ENCODE assay signal across 8 cellular contexts in the genomic region with DNA sequence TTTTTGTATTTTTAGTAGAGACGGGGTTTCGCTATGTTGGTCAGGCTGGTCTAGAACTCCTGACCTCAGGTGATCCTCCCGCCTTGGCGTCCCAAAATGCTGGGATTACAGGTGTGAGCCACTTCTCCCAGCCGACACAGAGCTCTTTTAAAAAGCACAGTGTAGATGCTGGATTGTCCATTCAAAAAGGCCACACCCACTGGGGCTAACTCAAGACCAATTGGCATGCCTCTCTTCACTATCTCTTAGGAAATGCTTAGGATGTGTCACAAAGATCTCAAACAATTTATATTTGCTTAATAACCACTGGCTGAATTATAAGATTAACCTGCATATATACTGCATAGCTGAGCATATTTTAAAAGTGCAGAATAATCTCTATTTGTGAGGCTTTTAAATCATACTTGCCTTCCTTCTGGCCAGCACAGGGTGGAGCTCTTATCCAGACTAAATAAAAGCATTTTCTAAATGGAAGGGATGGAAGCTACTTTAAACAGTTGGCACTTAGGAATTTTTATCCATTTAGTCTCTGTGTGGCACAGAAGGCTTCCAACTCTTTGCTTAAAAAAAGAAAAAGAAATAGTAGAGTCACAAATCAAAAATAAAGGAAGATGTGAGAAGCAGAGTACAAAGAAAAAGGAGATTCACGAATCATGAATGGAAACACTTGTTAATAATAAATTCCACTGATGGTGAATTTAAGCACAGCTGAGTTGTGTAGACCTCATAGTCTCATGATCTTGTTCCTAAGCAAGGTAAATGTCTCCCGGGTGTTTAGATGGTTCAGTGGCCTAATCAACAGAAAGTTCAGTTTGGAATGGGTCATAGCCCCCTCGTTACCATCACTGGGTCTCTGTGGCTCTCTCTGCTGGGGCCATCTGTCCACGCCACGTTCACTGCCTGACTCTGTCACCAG. TPM values are rescaled to one million over a fixed set of nuclear protein-coding genes. Genes with fewer than 3 reads are reported as not detected.
A peak's percentile ranks its signal among the peaks of the same experiment; 100 is the strongest.
DNase-seq lines count a peak whose midpoint lies in the region; ATAC-seq and TF ChIP-seq lines count a peak whose summit lies in the region.

No MANE protein-coding gene starts in this region.

- no peaks in the 10 kb centered on the region for H3K9me2 ChIP-seq in PC-3 (replicated peaks; ENCODE audit: low read length)

- H3K4me3 Mint-ChIP-seq in activated CD4-positive, alpha-beta memory T cell treated with anti-CD3 and anti-CD28 coated beads for 36 hours, result no peak overlapping the region

- H3K79me2 ChIP-seq in PC-3 (ENCODE audit: low read length), result no peaks in the 10 kb centered on the region

- in situ Hi-C loops in G401 (cut with HindIII; ENCODE audit: low sequenced_read_pairs), result loop anchor here (25.0 kb wide), 1 partner anchor 135 kb away; no protein-coding TSS in a partner anchor
- in situ Hi-C loops in GM13976 (cut with MboI; ENCODE audit: low sequenced_read_pairs, unreplicated experiment), result no loop called here

- no peak overlapping the region for H3K27ac Mint-ChIP-seq in activated CD4-positive, alpha-beta memory T cell treated with anti-CD3 and anti-CD28 coated beads for 36 hours

- no peaks in the 10 kb centered on the region for H3K9me3 Mint-ChIP-seq in activated CD4-positive, alpha-beta memory T cell treated with anti-CD3 and anti-CD28 coated beads for 36 hours

- CTCF ChIA-PET in AG04450 (lab: Charles Lee), result interaction anchor here (1.0 to 1.1 kb wide), 2 partner anchors 62 to 355 kb away, joined by 3 read pairs; no protein-coding TSS in a partner anchor
- CTCF ChIA-PET in PC-3 (lab: Charles Lee), result interaction anchor here (0.5 to 1.6 kb wide), 9 partner anchors 18 to 165 kb away, joined by 3 to 11 read pairs (median 3); no protein-coding TSS in a partner anchor
- CTCF ChIA-PET in activated CD4-positive, alpha-beta memory T cell treated with anti-CD3 and anti-CD28 coated beads for 36 hours (lab: Charles Lee), result interaction anchor here (0.8 to 2.5 kb wide), 2 partner anchors 74 to 153 kb away, joined by 4 to 6 read pairs; partner anchors contain the start of gene IDH1

- peaks cover 11% of the 10 kb centered on the region for H3K4me1 Mint-ChIP-seq in activated CD4-positive, alpha-beta memory T cell treated with anti-CD3 and anti-CD28 coated beads for 36 hours (ENCODE audit: low read depth)

- TF ChIP-seq CTCF in AG04450 (IDR thresholded peaks at IDR 0.05; ENCODE audit: low read depth, low read length) (peak; percentile 6; the same call in 1 of the 2 replicates), PC-3 (conservative IDR thresholded peaks at IDR 0.05; ENCODE audit: low read depth, low read length) (peak; percentile 84), foreskin keratinocyte (conservative IDR thresholded peaks at IDR 0.05) (peak; percentile 72), GM13976 (IDR thresholded peaks at IDR 0.05; ENCODE audit: borderline replicate concordance, control extremely low read depth, extremely low read depth, insufficient read depth, missing control alignments) (no peak), mucosa of descending colon (IDR thresholded peaks at IDR 0.05) (no peak)

- intact Hi-C loops in PC-3 (cut with micrococcal nuclease), result loop anchor here (1.0 to 2.0 kb wide), 3 partner anchors 47 to 153 kb away; partner anchors contain the start of gene IDH1
- intact Hi-C loops in activated CD4-positive, alpha-beta memory T cell treated with anti-CD3 and anti-CD28 coated beads for 36 hours (cut with micrococcal nuclease), result no loop called here
- intact Hi-C loops in mucosa of descending colon (cut with DNase I, micrococcal nuclease), result no loop called here

- no peaks in the 10 kb centered on the region for H3F3A ChIP-seq in PC-3 (ENCODE audit: low read length, unreplicated experiment)

- H3K36me3 Mint-ChIP-seq in activated CD4-positive, alpha-beta memory T cell treated with anti-CD3 and anti-CD28 coated beads for 36 hours, result no peaks in the 10 kb centered on the region

- DNase-seq in AG04450 (ENCODE audit: low read depth, low spot score) (no peak), G401 (ENCODE audit: low spot score) (peak; percentile 33), PC-3 (peak; percentile 70), foreskin keratinocyte (peak in 1 of 2 donors; percentile 25), GM13976 (ENCODE audit: low spot score) (no peak), mucosa of descending colon (no peak)
- no peak for DNase-seq in stimulated activated CD4-positive, alpha-beta T cell treated with anti-CD3 and anti-CD28 coated beads, Interleukin-1b, Interleukin-23, amount 100 ng/mL, for 48 hours
- no peak for DNase-seq in activated CD4-positive, alpha-beta memory T cell treated with anti-CD3 and anti-CD28 coated beads for 36 hours

- POLR2A ChIA-PET in AG04450 (lab: Yijun Ruan, JAX), result no interaction called here
- POLR2A ChIA-PET in PC-3 (lab: Charles Lee; ENCODE audit: unreplicated experiment), result no interaction called here
- POLR2A ChIA-PET in activated CD4-positive, alpha-beta memory T cell treated with anti-CD3 and anti-CD28 coated beads for 36 hours (lab: Charles Lee), result interaction anchor here (0.6 kb wide), 1 partner anchor 804 kb away, joined by 4 read pairs; no protein-coding TSS in a partner anchor

- BruUV-seq in PC-3 (replicated peaks; lab: Mats Ljungman, UMichigan), result no TSS peak

- H4K20me1 ChIP-seq in PC-3 (ENCODE audit: low read length), result no peaks in the 10 kb centered on the region

- no peak overlapping the region for H3K27ac ChIP-seq in AG04450 (ENCODE audit: low read depth, low read length)
- H3K27ac ChIP-seq in PC-3 (ENCODE audit: low read length), result no peak overlapping the region
- no peak overlapping the region for H3K27ac ChIP-seq in foreskin keratinocyte

- H3K27me3 ChIP-seq in AG04450 (ENCODE audit: control insufficient read depth, insufficient read depth, low read length) (no peaks in the 10 kb centered on the region), PC-3 (ENCODE audit: low read length) (no peaks in the 10 kb centered on the region), foreskin keratinocyte (peaks cover 9% of the 10 kb centered on the region)

- H3K4me2 ChIP-seq in PC-3 (ENCODE audit: low read length), result peak overlapping the region; percentile 51

- H3K4me1 ChIP-seq in PC-3 (ENCODE audit: insufficient read depth, low read length), result 0 out of 2 replicates have a peak, but pooled peaks cover 5% of the 10 kb centered on the region
- no peaks in the 10 kb centered on the region for H3K4me1 ChIP-seq in foreskin keratinocyte
- no peaks in the 10 kb centered on the region for H3K4me1 ChIP-seq in mucosa of descending colon (ENCODE audit: low read depth)

- peak; percentile 87 for ATAC-seq in PC-3
- ATAC-seq in foreskin keratinocyte, result peak; percentile 58
- no peak for ATAC-seq in mucosa of descending colon

- H3K4me3 ChIP-seq in AG04450 (ENCODE audit: low read depth, low read length), result no peak overlapping the region
- no peak overlapping the region for H3K4me3 ChIP-seq in PC-3 (ENCODE audit: low read length)
- no peak overlapping the region for H3K4me3 ChIP-seq in mucosa of descending colon

- H3K27me3 Mint-ChIP-seq in activated CD4-positive, alpha-beta memory T cell treated with anti-CD3 and anti-CD28 coated beads for 36 hours, result peaks cover 10% of the 10 kb centered on the region

- H3K9ac ChIP-seq in PC-3 (ENCODE audit: low read length), result no peak overlapping the region

- peak overlapping the region; percentile 39; the same call in 1 of the 2 replicates for H2AFZ ChIP-seq in PC-3 (ENCODE audit: low read length)

- H3K36me3 ChIP-seq in PC-3 (ENCODE audit: low read depth, low read length) (no peaks in the 10 kb centered on the region), mucosa of descending colon (ENCODE audit: low read depth) (no peaks in the 10 kb centered on the region)

- H3K9me3 ChIP-seq in AG04450 (ENCODE audit: control insufficient read depth, insufficient read depth, low read length), result no peaks in the 10 kb centered on the region
- H3K9me3 ChIP-seq in PC-3 (ENCODE audit: low read length), result no peaks in the 10 kb centered on the region
- no peaks in the 10 kb centered on the region for H3K9me3 ChIP-seq in mucosa of descending colon

RNA-seq across cellular contexts. Expression of gene CRYGD, which starts 22.4 kb away (rescaled TPM):
- not detected in 2 replicates for polyA plus RNA-seq in AG04450 (2011; rRNA removed)
- polyA minus RNA-seq in AG04450 (2011; rRNA and poly(A)+ RNA removed), result not detected in 2 replicates
- total RNA-seq in G401 (2014; rRNA removed; shearing (Covaris generic)), result not detected in 2 replicates
- total RNA-seq in PC-3 (2014; rRNA removed), result not detected in 2 replicates
- not detected in 2 replicates for total RNA-seq in foreskin keratinocyte
- not detected in 2 replicates for polyA plus RNA-seq in foreskin keratinocyte
- not detected for total RNA-seq in activated CD4-positive, alpha-beta memory T cell treated with anti-CD3 and anti-CD28 coated beads for 36 hours
- total RNA-seq in mucosa of descending colon, result not detected

RNA-seq across cellular contexts. Expression of gene CRYGC, which starts 27.7 kb away (rescaled TPM):
- polyA plus RNA-seq in AG04450 (2011; rRNA removed) (not detected in 2 replicates), foreskin keratinocyte (0.17 TPM in 1 of 2 replicates, not detected in the other)
- polyA minus RNA-seq in AG04450 (2011; rRNA and poly(A)+ RNA removed), result not detected in 2 replicates
- 7.2 and 9.0 TPM in 2 replicates for total RNA-seq in G401 (2014; rRNA removed; shearing (Covaris generic))
- total RNA-seq in PC-3 (2014; rRNA removed) (not detected in 2 replicates), foreskin keratinocyte (not detected in 2 replicates), mucosa of descending colon (not detected)
- not detected for total RNA-seq in activated CD4-positive, alpha-beta memory T cell treated with anti-CD3 and anti-CD28 coated beads for 36 hours

RNA-seq across cellular contexts. Expression of gene CRYGB, which starts 44.0 kb away (rescaled TPM):
- polyA plus RNA-seq in AG04450 (2011; rRNA removed) (not detected in 2 replicates), foreskin keratinocyte (not detected in 2 replicates)
- not detected in 2 replicates for polyA minus RNA-seq in AG04450 (2011; rRNA and poly(A)+ RNA removed)
- not detected in 2 replicates for total RNA-seq in G401 (2014; rRNA removed; shearing (Covaris generic))
- total RNA-seq in PC-3 (2014; rRNA removed) (not detected in 2 replicates), foreskin keratinocyte (not detected in 2 replicates), mucosa of descending colon (not detected)
- total RNA-seq in activated CD4-positive, alpha-beta memory T cell treated with anti-CD3 and anti-CD28 coated beads for 36 hours, result not detected

Comparison
In these comparisons a context has a peak if more than half of its experiments do, and no peak if none do; other contexts are left out.
1. DNase-seq: peak in G401 (single experiment) and PC-3 (single experiment); none in AG04450 (single experiment), stimulated activated CD4-positive, alpha-beta T cell treated with anti-CD3 and anti-CD28 coated beads, Interleukin-1b, Interleukin-23, amount 100 ng/mL, for 48 hours (single experiment), GM13976 (single experiment), activated CD4-positive, alpha-beta memory T cell treated with anti-CD3 and anti-CD28 coated beads for 36 hours (single experiment) and mucosa of descending colon (0 of 3).
2. CTCF ChIP-seq: peak in AG04450 (single experiment), PC-3 (single experiment) and foreskin keratinocyte (single experiment); none in GM13976 (single experiment) and mucosa of descending colon (single experiment).